ENCODE assay signal across 19 cellular contexts in genomic region chr3:117549716-117550115, GRCh38.
DNase-seq lines count a peak whose midpoint lies in the region; ATAC-seq, FAIRE-seq and TF ChIP-seq lines count a peak whose summit lies in the region.
"Had no signal": no experiment of that assay in that cellular context is flagged by ENCODE, and none has a peak within 500 bp of the region (broad histone marks: within the 10 kb centered on the region; RNA-seq: fewer than 3 reads in every experiment).

No MANE protein-coding gene starts in this region.

- no peak overlapping the region for H2BK5ac ChIP-seq in H9 (ENCODE audit: insufficient read length, low read length)

- H3K27me3 ChIP-seq in A673 (replicated peaks; ENCODE audit: insufficient read depth, low read depth, low read length, poor library complexity) = no peaks in the 10 kb centered on the region
- no peaks in the 10 kb centered on the region for H3K27me3 ChIP-seq in H9 (ENCODE audit: insufficient read depth, low read length)
- H3K27me3 ChIP-seq in RWPE2 (ENCODE audit: insufficient read depth, poor library complexity, severe bottlenecking) = no peaks in the 10 kb centered on the region
- no peaks in the 10 kb centered on the region for H3K27me3 ChIP-seq in transverse colon
- H3K27me3 ChIP-seq: right lobe of liver had no signal

- no peak overlapping the region for H2BK120ac ChIP-seq in H9 (ENCODE audit: low read depth, low read length, poor library complexity, severe bottlenecking)

- POLR2A ChIA-PET in A673 (lab: Charles Lee; ENCODE audit: low non-redundant PET) = no interaction called here

- no peak overlapping the region for H2BK15ac ChIP-seq in H9 (ENCODE audit: low read depth, low read length)

- FAIRE-seq in frontal cortex (lab: Jason Lieb, UNC) (peak; percentile 64), urothelium cell line (lab: Jason Lieb, UNC) (no peak)

- no peak overlapping the region for H2BK12ac ChIP-seq in H9 (ENCODE audit: insufficient read length, low read depth, low read length)

- H3K36me3 ChIP-seq in A673 (ENCODE audit: insufficient read depth, low read length, poor library complexity, severe bottlenecking) = no peaks in the 10 kb centered on the region
- no peaks in the 10 kb centered on the region for H3K36me3 ChIP-seq in RWPE2 (ENCODE audit: low read depth)
- H3K36me3 ChIP-seq in transverse colon = no peaks in the 10 kb centered on the region
- H3K36me3 ChIP-seq: right lobe of liver, thoracic aorta had no signal

- H3K4me3 ChIP-seq in A673 (ENCODE audit: low read depth, low read length, poor library complexity, severe bottlenecking) (no peak overlapping the region), RWPE2 (ENCODE audit: severe bottlenecking) (no peak overlapping the region), transverse colon (no peak overlapping the region)
- H3K4me3 ChIP-seq: lung, right lobe of liver, thoracic aorta had no signal

- no peak overlapping the region for H2AK5ac ChIP-seq in H9 (ENCODE audit: insufficient read length, low read length)

- H3K14ac ChIP-seq in H9 (ENCODE audit: insufficient read depth, low read length) = no peak overlapping the region

- H3K4me2 ChIP-seq in H9 (ENCODE audit: insufficient read depth, insufficient read length, low read length) = no peak overlapping the region

- no TSS peak for BruUV-seq in A673 (replicated peaks; lab: Mats Ljungman, UMichigan)

- no peaks in the 10 kb centered on the region for H3K4me1 Mint-ChIP-seq in H9
- H3K4me1 Mint-ChIP-seq: stimulated activated memory B cell treated with anti-CD40 and anti-IgM and Interleukin-4, amounts not matched to agents 10 μg/mL and 1 μg/mL and 100 μg/mL, for 72 hours had no signal

- no peak overlapping the region for H4K5ac ChIP-seq in H9 (ENCODE audit: insufficient read length, low read depth, low read length)

- H3K27ac ChIP-seq in A673 (ENCODE audit: low read depth, low read length, poor library complexity, severe bottlenecking) (no peak overlapping the region), H9 (ENCODE audit: insufficient read length, low read depth, low read length) (no peak overlapping the region), RWPE2 (ENCODE audit: poor library complexity, severe bottlenecking) (peak overlapping the region; percentile 74), transverse colon (no peak overlapping the region)
- H3K27ac ChIP-seq: right lobe of liver, thoracic aorta had no signal

- no peaks in the 10 kb centered on the region for H3K4me1 ChIP-seq in A673 (ENCODE audit: insufficient read depth, low read length, poor library complexity, severe bottlenecking)
- H3K4me1 ChIP-seq in H9 (ENCODE audit: insufficient read depth, low read length) = no peaks in the 10 kb centered on the region
- H3K4me1 ChIP-seq in RWPE2 (ENCODE audit: insufficient read depth, poor library complexity, severe bottlenecking) = peaks cover 18% of the 10 kb centered on the region
- no peaks in the 10 kb centered on the region for H3K4me1 ChIP-seq in transverse colon
- H3K4me1 ChIP-seq: right lobe of liver had no signal

- H3K56ac ChIP-seq in H9 (ENCODE audit: insufficient read length, low read depth, low read length) = no peak overlapping the region

- H2BK20ac ChIP-seq in H9 (ENCODE audit: low read depth, low read length, poor library complexity, severe bottlenecking) = no peak overlapping the region

- no peaks in the 10 kb centered on the region for H3K79me1 ChIP-seq in H9 (ENCODE audit: insufficient read depth, low read depth, low read length, poor library complexity, severe bottlenecking)

- TF ChIP-seq POLR2A in transverse colon (IDR thresholded peaks at IDR 0.05) = no peak

- no peak overlapping the region for H4K91ac ChIP-seq in H9 (ENCODE audit: insufficient read length, low read depth, low read length)

- no peak for ATAC-seq in RWPE2 (ENCODE audit: low read depth)
- no peak for ATAC-seq in HG02884 (IDR thresholded peaks at IDR 0.05; ENCODE audit: unreplicated experiment)
- ATAC-seq: effector memory CD8-positive, alpha-beta T cell; right lobe of liver; stimulated activated memory B cell treated with anti-CD40 and anti-IgM and Interleukin-4, amounts not matched to agents 10 μg/mL and 1 μg/mL and 100 μg/mL, for 72 hours had no signal

- CTCF ChIA-PET in A673 (lab: Charles Lee) = interaction anchor here (0.9 kb wide), 1 partner anchor 531 kb away, joined by 4 read pairs; no protein-coding TSS in a partner anchor

- in situ Hi-C loops in transverse colon (cut with MboI; ENCODE audit: low pct_ligation_motif_present in 1 of 4, low pct_unique_long_range_greater_than_20kb in 1 of 4, low sequenced_read_pairs in 3 of 4) = loop anchor here in 3 of 4 donors (25.0 kb wide), 2 partner anchors 537 to 787 kb away; no protein-coding TSS in a partner anchor

- H3K27me3 Mint-ChIP-seq in H9 (ENCODE audit: low read depth) = no peaks in the 10 kb centered on the region
- H3K27me3 Mint-ChIP-seq: effector memory CD8-positive, alpha-beta T cell; stimulated activated memory B cell treated with anti-CD40 and anti-IgM and Interleukin-4, amounts not matched to agents 10 μg/mL and 1 μg/mL and 100 μg/mL, for 72 hours had no signal

- H4K20me1 ChIP-seq in H9 (ENCODE audit: control insufficient read depth, insufficient read depth, insufficient read length) = no peaks in the 10 kb centered on the region

- H3K9me3 ChIP-seq in A673 (ENCODE audit: low read depth, low read length, poor library complexity, severe bottlenecking) (no peaks in the 10 kb centered on the region), H9 (ENCODE audit: control insufficient read depth, low read depth, low read length) (no peaks in the 10 kb centered on the region), RWPE2 (ENCODE audit: severe bottlenecking) (no peaks in the 10 kb centered on the region), transverse colon (no peaks in the 10 kb centered on the region)
- H3K9me3 ChIP-seq: right lobe of liver, thoracic aorta had no signal

- H2AFZ ChIP-seq in H9 (ENCODE audit: low read length) = no peak overlapping the region

- no peak overlapping the region for H3K9ac ChIP-seq in H9 (ENCODE audit: extremely low read depth, insufficient read length, low read length)

- no peak overlapping the region for H3K4me3 Mint-ChIP-seq in H9
- H3K4me3 Mint-ChIP-seq: effector memory CD8-positive, alpha-beta T cell; stimulated activated memory B cell treated with anti-CD40 and anti-IgM and Interleukin-4, amounts not matched to agents 10 μg/mL and 1 μg/mL and 100 μg/mL, for 72 hours had no signal

- no peak overlapping the region for H3K27ac Mint-ChIP-seq in H9
- H3K27ac Mint-ChIP-seq: effector memory CD8-positive, alpha-beta T cell; stimulated activated memory B cell treated with anti-CD40 and anti-IgM and Interleukin-4, amounts not matched to agents 10 μg/mL and 1 μg/mL and 100 μg/mL, for 72 hours had no signal

- intact Hi-C loops in A673 (cut with micrococcal nuclease; ENCODE audit: unreplicated experiment) (no loop called here), transverse colon (cut with DNase I; ENCODE audit: low total_unique reads) (no loop called here)

- H4K8ac ChIP-seq in H9 (replicated peaks; ENCODE audit: insufficient read length, low read depth, low read length) = no peak overlapping the region

- TF ChIP-seq EP300 in transverse colon (IDR thresholded peaks at IDR 0.05; ENCODE audit: low read depth) = no peak

- DNase-seq in A673 (ENCODE audit: low spot score) (peak; percentile 5), H9 (no peak), RWPE2 (ENCODE audit: low spot score) (no peak), frontal cortex (ENCODE audit: low spot score in 2 of 2) (no peak), transverse colon (no peak), urothelium cell line (ENCODE audit: low spot score) (no peak), NCI-H526 (lab: John Stamatoyannopoulos, UW) (no peak)
- DNase-seq: activated CD4-positive, alpha-beta T cell treated with anti-CD3 and anti-CD28 coated beads, Interleukin-2, amount 50 U/mL, for 4 hours; activated gamma-delta T cell treated with Interleukin-2 at 50 U/mL for 16 hours; caudate nucleus; COR-L47; effector memory CD8-positive, alpha-beta T cell; MM.1S; NCI-H187 treated with DMSO at 0.1 percent for 48 hours; right lobe of liver had no signal

- no peak overlapping the region for H3K18ac ChIP-seq in H9 (ENCODE audit: insufficient read length, low read depth, low read length)

- no peaks in the 10 kb centered on the region for H3K36me3 Mint-ChIP-seq in H9 (ENCODE audit: insufficient read depth in 1 of 3, low read depth in 3 of 3)
- H3K36me3 Mint-ChIP-seq: stimulated activated memory B cell treated with anti-CD40 and anti-IgM and Interleukin-4, amounts not matched to agents 10 μg/mL and 1 μg/mL and 100 μg/mL, for 72 hours had no signal

- no CpG with 5 or more reads among the region's 2 CpGs for WGBS in H9 (ENCODE audit: extremely low coverage, insufficient read length, low lambda C conversion rate)
- WGBS in transverse colon (ENCODE audit: low coverage in 1 of 2), 2 donors = 85 to 100% methylated on average over 1 to 2 of the region's 2 CpGs

- peaks cover 0 to 3% of the 10 kb centered on the region in 2 experiments; a peak in 3 of 5 replicates for H3K9me3 Mint-ChIP-seq in H9

- H3K79me2 ChIP-seq in H9 (ENCODE audit: insufficient read depth, low read length) = no peaks in the 10 kb centered on the region

- TF ChIP-seq CTCF in A673 (conservative IDR thresholded peaks at IDR 0.05; ENCODE audit: low read depth, low read length) (peak; percentile 41), H9 (conservative IDR thresholded peaks at IDR 0.05) (peak; percentile 36; the same call in 2 of the 3 replicates), RWPE2 (IDR thresholded peaks at IDR 0.05; ENCODE audit: poor library complexity, severe bottlenecking) (peak; percentile 36), transverse colon (IDR thresholded peaks at IDR 0.05) (no peak)

- H3T11ph ChIP-seq in H9 (ENCODE audit: low read length) = no peak overlapping the region

- H3K4ac ChIP-seq in H9 (ENCODE audit: low read depth, low read length) = no peak overlapping the region

- no peaks in the 10 kb centered on the region for H3K23me2 ChIP-seq in H9 (ENCODE audit: insufficient read length, low read depth, low read length, poor library complexity, severe bottlenecking)

- H3K23ac ChIP-seq in H9 (ENCODE audit: insufficient read length, low read depth, low read length) = no peak overlapping the region

Comparison
In these comparisons a context has a peak if more than half of its experiments do, and no peak if none do; other contexts are left out.
1. CTCF ChIP-seq: peak in A673 (single experiment), H9 (single experiment) and RWPE2 (single experiment); none in transverse colon (0 of 5).